22 cellular contexts compared by ENCODE assay signal in genomic region chr17:42212382-42212781, GRCh38. TPM values are rescaled to one million over a fixed set of nuclear protein-coding genes. Genes with fewer than 3 reads are reported as not detected.
DNase-seq lines count a peak whose midpoint lies in the region; ATAC-seq and TF ChIP-seq lines count a peak whose summit lies in the region.
"Had no signal": no experiment of that assay in that cellular context is flagged by ENCODE, and none has a peak within 500 bp of the region (broad histone marks: within the 10 kb centered on the region; RNA-seq: fewer than 3 reads in every experiment).

No MANE protein-coding gene starts in this region.

- H3F3A ChIP-seq in GM23248 (ENCODE audit: insufficient read depth) = peaks cover 15% of the 10 kb centered on the region; the same call in 1 of the 2 replicates

- H3K9me3 Mint-ChIP-seq in immature natural killer cell = no peaks in the 10 kb centered on the region
- H3K9me3 Mint-ChIP-seq: CD14-positive monocyte; natural killer cell treated with Interleukin-12 subunit alpha and Interleukin-12 subunit beta and Interleukin-15 and Interleukin-18, amount 100 ng/mL, for 72 hours had no signal

- H3K4me2 ChIP-seq in GM23248 (ENCODE audit: unreplicated experiment) = no peak overlapping the region

- H3K4me3 Mint-ChIP-seq in immature natural killer cell = no peak overlapping the region
- H3K4me3 Mint-ChIP-seq: CD14-positive monocyte; natural killer cell treated with Interleukin-12 subunit alpha and Interleukin-12 subunit beta and Interleukin-15 and Interleukin-18, amount 100 ng/mL, for 72 hours had no signal

- H4K20me1 ChIP-seq in GM23248 (ENCODE audit: insufficient read depth) = no peaks in the 10 kb centered on the region

- in situ Hi-C loops in GM23248 (cut with MboI) = no loop called here

- H3K4me3 ChIP-seq in GM23248 (no peak overlapping the region), dorsolateral prefrontal cortex (peak overlapping the region in 7 of 59 donors; percentile 5 to 39 (median 22)), skeletal muscle tissue (ENCODE audit: low read length in 3 of 3) (no peak overlapping the region)

- peaks cover 16% of the 10 kb centered on the region for H3K36me3 ChIP-seq in GM23248 (ENCODE audit: low read depth)
- H3K36me3 ChIP-seq in skeletal muscle tissue (ENCODE audit: control insufficient read depth in 3 of 3, insufficient read depth in 3 of 3, low read length in 3 of 3) = peaks cover 30 to 56% (median 49%) of the 10 kb centered on the region in 3 donors

- H3K27me3 Mint-ChIP-seq in immature natural killer cell (ENCODE audit: low read depth in 3 of 3) = peaks cover 0 to 2% (median 0%) of the 10 kb centered on the region in 3 donors
- H3K27me3 Mint-ChIP-seq: natural killer cell treated with Interleukin-12 subunit alpha and Interleukin-12 subunit beta and Interleukin-15 and Interleukin-18, amount 100 ng/mL, for 72 hours had no signal

- H3K79me2 ChIP-seq in GM23248 (ENCODE audit: insufficient read depth) = no peaks in the 10 kb centered on the region

- H3K9me2 ChIP-seq in GM23248 (ENCODE audit: insufficient read depth) = no peaks in the 10 kb centered on the region

- H3K9ac ChIP-seq in GM23248 (no peak overlapping the region), skeletal muscle tissue (ENCODE audit: low read depth in 1 of 3, low read length in 3 of 3) (peak overlapping the region in 2 of 3 donors; percentile 0 to 61)

- H3K27ac ChIP-seq in GM23248 (no peak overlapping the region), dorsolateral prefrontal cortex (peak overlapping the region; percentile 29 to 97 (median 90)), layer of hippocampus (ENCODE audit: low read depth, low read length) (peak overlapping the region; percentile 90), skeletal muscle tissue (ENCODE audit: low read depth, low read length) (peak overlapping the region; percentile 67)

- no peaks in the 10 kb centered on the region for H3K4me1 Mint-ChIP-seq in immature natural killer cell
- H3K4me1 Mint-ChIP-seq: CD14-positive monocyte had no signal

- H3K27me3 ChIP-seq in GM23248 (replicated peaks; ENCODE audit: insufficient read depth) (no peaks in the 10 kb centered on the region), dorsolateral prefrontal cortex (no peaks in the 10 kb centered on the region), layer of hippocampus (ENCODE audit: control insufficient read depth, insufficient read depth, low read length) (no peaks in the 10 kb centered on the region), skeletal muscle tissue (ENCODE audit: control insufficient read depth in 3 of 3, insufficient read depth in 3 of 3, low read length in 3 of 3) (no peaks in the 10 kb centered on the region)

- intact Hi-C loops in dorsolateral prefrontal cortex (cut with DNase I) = no loop called here

- H2AFZ ChIP-seq in GM23248 = no peak overlapping the region

- peaks cover 32 to 51% (median 34%) of the 10 kb centered on the region in 3 donors for H3K36me3 Mint-ChIP-seq in immature natural killer cell

- H3K4me1 ChIP-seq in GM23248 (ENCODE audit: insufficient read depth) = no peaks in the 10 kb centered on the region
- peaks cover 12 to 20% (median 16%) of the 10 kb centered on the region in 3 donors for H3K4me1 ChIP-seq in skeletal muscle tissue (ENCODE audit: control insufficient read depth in 3 of 3, insufficient read depth in 3 of 3, low read length in 3 of 3)

- no peak for ATAC-seq in GM21360 (IDR thresholded peaks at IDR 0.05; ENCODE audit: unreplicated experiment)
- ATAC-seq: natural killer cell treated with Interleukin-12 subunit alpha and Interleukin-12 subunit beta and Interleukin-15 and Interleukin-18, amount 100 ng/mL, for 72 hours had no signal

- H3K27ac Mint-ChIP-seq in immature natural killer cell = no peak overlapping the region
- H3K27ac Mint-ChIP-seq: natural killer cell treated with Interleukin-12 subunit alpha and Interleukin-12 subunit beta and Interleukin-15 and Interleukin-18, amount 100 ng/mL, for 72 hours had no signal

- TF ChIP-seq CTCF in dorsolateral prefrontal cortex (IDR thresholded peaks at IDR 0.05 in 54 of 56, conservative IDR thresholded peaks at IDR 0.05 in 2 of 56; ENCODE audit: low read depth in 1 of 56, partially characterized antibody in 56 of 56) = no peak

- H3K9me3 ChIP-seq in GM23248 (ENCODE audit: low read depth) (no peaks in the 10 kb centered on the region), skeletal muscle tissue (ENCODE audit: control insufficient read depth in 3 of 3, low read length in 3 of 3) (no peaks in the 10 kb centered on the region)

- DNase-seq in GM23248 (peak; percentile 41), dorsolateral prefrontal cortex (no peak), immature natural killer cell (no peak), NCI-H1417 (lab: John Stamatoyannopoulos, UW) (no peak)
- DNase-seq in stimulated activated CD8-positive, alpha-beta memory T cell treated with anti-CD3 and anti-CD28 coated beads, Interleukin-4, amount 100 ng/mL, for 48 hours = no peak
- DNase-seq: ACHN; activated CD4-positive, CD25-positive, alpha-beta regulatory T cell; activated naive CD4-positive, alpha-beta T cell treated with anti-CD3 and anti-CD28 coated beads, Interleukin-2, amount 50 U/mL, for 16 hours; activated T-cell treated with anti-CD3 and anti-CD28 coated beads, Interleukin-2, amount 50 U/mL, for 48 hours; NCI-H1105; NCI-H2107; NK-92 treated with Interleukin-12 subunit alpha and Interleukin-12 subunit beta, amount 100 ng/mL, for 24 hours; stimulated activated CD4-positive, alpha-beta T cell treated with anti-CD3 and anti-CD28 coated beads, Interleukin-4, amount 100 ng/mL, for 1 hour; T1000 had no signal

- WGBS in GM23248 (ENCODE audit: low coverage in 1 of 2, low lambda C conversion rate in 2 of 2, missing lambda C conversion rate in 2 of 2), 2 experiments = 42 to 43% methylated on average over 7 of the region's 7 CpGs

RNA-seq across cellular contexts. Expression of gene GHDC, which starts 18.1 kb away (rescaled TPM):
- total RNA-seq in GM23248 (2014; rRNA removed; shearing (Covaris generic)) = 25.0 and 27.6 TPM in 2 replicates
- polyA plus RNA-seq in GM23248 (2016; fragmentation: Nextera tagmentation; extraction: Ambion mirVana) (11.1 and 13.0 TPM in 2 replicates), immature natural killer cell (10 to 100 TPM; 15.8 to 21.1 (median 19.9) TPM)
- total RNA-seq in dorsolateral prefrontal cortex (10 to 100 TPM; 17.6 to 38.2 (median 23.9) TPM), skeletal muscle tissue (7.3 TPM)

RNA-seq across cellular contexts. Expression of gene HCRT, which starts 27.1 kb away (rescaled TPM):
- not detected in 2 replicates for total RNA-seq in GM23248 (2014; rRNA removed; shearing (Covaris generic))
- not detected in 2 replicates for polyA plus RNA-seq in GM23248 (2016; fragmentation: Nextera tagmentation; extraction: Ambion mirVana)
- total RNA-seq in dorsolateral prefrontal cortex = 1 to 10 TPM in 7 of 120 experiments, under 1 TPM in 2, not detected in 111; 0.96 to 1.9 (median 1.1) TPM
- not detected for total RNA-seq in skeletal muscle tissue
- polyA plus RNA-seq in immature natural killer cell = not detected
- total RNA-seq: LHCN-M2; natural killer cell treated with Interleukin-12 subunit alpha and Interleukin-12 subunit beta and Interleukin-15 and Interleukin-18, amount 100 ng/mL, for 72 hours; NCI-H460 had no signal
- polyA plus RNA-seq: CD14-positive monocyte, keratinocyte had no signal

RNA-seq across cellular contexts. Expression of gene KCNH4, which starts 31.4 kb away (rescaled TPM):
- total RNA-seq in GM23248 (2014; rRNA removed; shearing (Covaris generic)) = not detected in 2 replicates
- polyA plus RNA-seq in GM23248 (2016; fragmentation: Nextera tagmentation; extraction: Ambion mirVana) (not detected in 2 replicates), immature natural killer cell (not detected)
- total RNA-seq in dorsolateral prefrontal cortex (10 to 100 TPM in 1 of 120 experiments, 1 to 10 TPM in 118, under 1 TPM in 1; 0.95 to 15.2 (median 3.9) TPM), skeletal muscle tissue (not detected)
- polyA plus RNA-seq: CD14-positive monocyte, keratinocyte had no signal

RNA-seq across cellular contexts. Expression of gene RAB5C, which starts 57.6 kb away (rescaled TPM):
- 97.5 and 128 TPM in 2 replicates for total RNA-seq in GM23248 (2014; rRNA removed; shearing (Covaris generic))
- polyA plus RNA-seq in GM23248 (2016; fragmentation: Nextera tagmentation; extraction: Ambion mirVana) (123 and 124 TPM in 2 replicates), immature natural killer cell (100 to 1,000 TPM; 120 to 152 (median 133) TPM)
- total RNA-seq in dorsolateral prefrontal cortex (100 to 1,000 TPM in 66 of 120 experiments, 10 to 100 TPM in 54; 64.5 to 128 (median 101) TPM), skeletal muscle tissue (19.8 TPM)
